ENCODE assay signal across 31 cellular contexts in genomic region chr15:80791004-80791403, GRCh38. TPM values are rescaled to one million over a fixed set of nuclear protein-coding genes. Genes with fewer than 3 reads are reported as not detected.
"Had no signal": no experiment of that assay in that cellular context is flagged by ENCODE, and none has a peak within 500 bp of the region (broad histone marks: within the 10 kb centered on the region; RNA-seq: fewer than 3 reads in every experiment).

No MANE protein-coding gene starts in this region.

- H3K36me3 Mint-ChIP-seq: immature natural killer cell; naive thymus-derived CD8-positive, alpha-beta T cell; stimulated activated effector memory CD8-positive, alpha-beta T cell treated with anti-CD3 and anti-CD28 coated beads, Interleukin-12 subunit alpha, Interleukin-12 subunit beta, amount 100 ng/mL, for 72 hours had no signal

- H3K27ac Mint-ChIP-seq: immature natural killer cell; naive thymus-derived CD8-positive, alpha-beta T cell; nephron; stimulated activated effector memory CD8-positive, alpha-beta T cell treated with anti-CD3 and anti-CD28 coated beads, Interleukin-12 subunit alpha, Interleukin-12 subunit beta, amount 100 ng/mL, for 72 hours; stimulated activated naive CD8-positive, alpha-beta T cell treated with anti-CD3 and anti-CD28 coated beads, Interleukin-15, Interleukin-2, amounts not matched to agents 100 ng/mL and 50 ng/mL, for 24 hours had no signal

- H3K27ac ChIP-seq: left lung, lower lobe of right lung, pancreas, prostate gland, skin epidermis, suprapubic skin, thoracic aorta, tibial artery, upper lobe of right lung, uterus had no signal

- H3K27me3 ChIP-seq: left lung, pancreas, suprapubic skin, tibial artery, upper lobe of right lung, uterus had no signal

- DNase-seq: hippocampal formation; immature natural killer cell; left cardiac atrium; left lung; lower lobe of right lung; mammary epithelial cell; mesenchymal stem cell; naive thymus-derived CD8-positive, alpha-beta T cell; nucleus accumbens; pancreas; posterior cingulate gyrus; retina; right cardiac atrium; stimulated activated CD4-positive, alpha-beta T cell treated with anti-CD3 and anti-CD28 coated beads, Interleukin-12 subunit alpha, Interleukin-12 subunit beta, amount 100 ng/mL, for 4 hours; stimulated activated CD4-positive, alpha-beta T cell treated with anti-CD3 and anti-CD28 coated beads, Interleukin-15, amount 100 ng/mL, for 24 hours; stimulated activated CD4-positive, alpha-beta T cell treated with anti-CD3 and anti-CD28 coated beads, Interleukin-2, amount 100 ng/mL, for 24 hours; stimulated activated CD4-positive, alpha-beta T cell treated with anti-CD3 and anti-CD28 coated beads, Interleukin-4, amount 100 ng/mL, for 1 hour; stimulated activated naive CD4-positive, alpha-beta T cell; tibial artery; trophoblast cell; upper lobe of right lung; uterus had no signal

- ATAC-seq: left cardiac atrium; left lung; lower lobe of right lung; naive thymus-derived CD8-positive, alpha-beta T cell; pancreas; right cardiac atrium; sciatic nerve; stimulated activated effector memory CD8-positive, alpha-beta T cell treated with anti-CD3 and anti-CD28 coated beads, Interleukin-12 subunit alpha, Interleukin-12 subunit beta, amount 100 ng/mL, for 72 hours; upper lobe of right lung had no signal

- H3K4me3 Mint-ChIP-seq: immature natural killer cell; naive thymus-derived CD8-positive, alpha-beta T cell; nephron; neural crest cell; stimulated activated effector memory CD8-positive, alpha-beta T cell treated with anti-CD3 and anti-CD28 coated beads, Interleukin-12 subunit alpha, Interleukin-12 subunit beta, amount 100 ng/mL, for 72 hours; stimulated activated naive CD8-positive, alpha-beta T cell treated with anti-CD3 and anti-CD28 coated beads, Interleukin-15, Interleukin-2, amounts not matched to agents 100 ng/mL and 50 ng/mL, for 24 hours had no signal

- H3K4me3 ChIP-seq: left lung, lower lobe of right lung, pancreas, prostate gland, skin epidermis, suprapubic skin, thoracic aorta, tibial artery, upper lobe of right lung, uterus had no signal

- H3K4me1 ChIP-seq: lower lobe of right lung, pancreas, prostate gland, suprapubic skin, tibial artery, upper lobe of right lung, uterus had no signal

- H3K9me3 Mint-ChIP-seq: immature natural killer cell; naive thymus-derived CD8-positive, alpha-beta T cell; nephron; neural crest cell; stimulated activated effector memory CD8-positive, alpha-beta T cell treated with anti-CD3 and anti-CD28 coated beads, Interleukin-12 subunit alpha, Interleukin-12 subunit beta, amount 100 ng/mL, for 72 hours; stimulated activated naive CD8-positive, alpha-beta T cell treated with anti-CD3 and anti-CD28 coated beads, Interleukin-15, Interleukin-2, amounts not matched to agents 100 ng/mL and 50 ng/mL, for 24 hours had no signal

- H3K36me3 ChIP-seq: left lung, lower lobe of right lung, pancreas, prostate gland, suprapubic skin, thoracic aorta, tibial artery, uterus had no signal

- H3K9me3 ChIP-seq: left lung, lower lobe of right lung, pancreas, prostate gland, suprapubic skin, thoracic aorta, tibial artery, upper lobe of right lung, uterus had no signal

- H3K4me1 Mint-ChIP-seq: immature natural killer cell; nephron; neural crest cell; stimulated activated effector memory CD8-positive, alpha-beta T cell treated with anti-CD3 and anti-CD28 coated beads, Interleukin-12 subunit alpha, Interleukin-12 subunit beta, amount 100 ng/mL, for 72 hours had no signal

RNA-seq across cellular contexts. Expression of gene CEMIP, which starts 11.8 kb away (rescaled TPM):
- total RNA-seq: naive thymus-derived CD8-positive, alpha-beta T cell had no signal
